ENCODE assay signal across 28 cellular contexts in genomic region chr5:154408806-154409205, GRCh38.
"Had no signal": no experiment of that assay in that cellular context is flagged by ENCODE, and none has a peak within 500 bp of the region (broad histone marks: within the 10 kb centered on the region; RNA-seq: fewer than 3 reads in every experiment).

No MANE protein-coding gene starts in this region.

- ATAC-seq: left colon; left lung; natural killer cell; psoas muscle; right lobe of liver; stimulated activated naive B cell treated with anti-CD40 and anti-IgM and Interleukin-4, amounts not matched to agents 10 μg/mL and 1 μg/mL and 100 μg/mL, for 72 hours; stimulated activated naive CD8-positive, alpha-beta T cell treated with anti-CD3 and anti-CD28 coated beads, Interleukin-15, Interleukin-2, amounts not matched to agents 100 U/mL and 50 U/mL, for 24 hours had no signal

- H3K27me3 ChIP-seq: left lung, neutrophil, right atrium auricular region, right lobe of liver, stomach, testis, thyroid gland, transverse colon, upper lobe of left lung, vagina had no signal

- H3K36me3 ChIP-seq: neural progenitor cell, transverse colon had no signal

- DNase-seq: hippocampal formation; kidney; left colon; left lung; naive B cell; natural killer cell; nephron progenitor cell; occipital lobe; psoas muscle; right lobe of liver; stimulated activated CD4-positive, alpha-beta T cell treated with anti-CD3 and anti-CD28 coated beads, Interleukin-12 subunit alpha, Interleukin-12 subunit beta, amount 100 ng/mL, for 4 hours; stimulated activated CD4-positive, alpha-beta T cell treated with anti-CD3 and anti-CD28 coated beads, Interleukin-15, amount 100 ng/mL, for 24 hours; stimulated activated CD4-positive, alpha-beta T cell treated with anti-CD3 and anti-CD28 coated beads, Interleukin-2, amount 100 ng/mL, for 24 hours; stimulated activated CD4-positive, alpha-beta T cell treated with anti-CD3 and anti-CD28 coated beads, Interleukin-4, amount 100 ng/mL, for 1 hour; stimulated activated naive B cell treated with anti-CD40 and anti-IgM and Interleukin-4, amounts not matched to agents 10 μg/mL and 1 μg/mL and 100 μg/mL, for 72 hours; stimulated activated naive CD8-positive, alpha-beta T cell treated with anti-CD3 and anti-CD28 coated beads, Interleukin-15, Interleukin-2, amounts not matched to agents 100 U/mL and 50 U/mL, for 24 hours; stomach; thyroid gland; transverse colon; upper lobe of left lung had no signal

- H3K4me1 ChIP-seq: parathyroid adenoma had no signal

- H3K27ac ChIP-seq: left lung, neural progenitor cell, neutrophil, parathyroid adenoma, psoas muscle, right atrium auricular region, right lobe of liver, skin epidermis, stomach, testis, thyroid gland, transverse colon, upper lobe of left lung, vagina had no signal

- H3K4me3 ChIP-seq: left lung, lung, neural progenitor cell, psoas muscle, right atrium auricular region, right lobe of liver, skin epidermis, stomach, testis, thyroid gland, transverse colon, upper lobe of left lung, vagina had no signal

- H3K9me3 ChIP-seq: left lung, neutrophil, psoas muscle, right atrium auricular region, right lobe of liver, stomach, testis, thyroid gland, transverse colon, upper lobe of left lung, vagina had no signal
